Comparison of ENCODE assay signal across 8 cellular contexts in genomic region chr18:80245781-80246655, GRCh38. TPM values are rescaled to one million over a fixed set of nuclear protein-coding genes. Genes with fewer than 3 reads are reported as not detected.
A peak's percentile ranks its signal among the peaks of the same experiment; 100 is the strongest.
DNase-seq lines count a peak whose midpoint lies in the region; ATAC-seq and TF ChIP-seq lines count a peak whose summit lies in the region.

No MANE protein-coding gene starts in this region.

- H3K4me3 ChIP-seq in ascending aorta (peak overlapping the region; percentile 57 to 86), left lung (peak overlapping the region; percentile 66 to 74), upper lobe of left lung (peak overlapping the region; percentile 80 to 84 (median 82)), GM23248 (no peak overlapping the region)

- H3K4me1 ChIP-seq in ascending aorta (peaks cover 0 to 12% of the 10 kb centered on the region in 2 donors), left lung (peaks cover 0 to 18% of the 10 kb centered on the region in 2 donors), upper lobe of left lung (peaks cover 9 to 18% (median 15%) of the 10 kb centered on the region in 4 donors), GM23248 (ENCODE audit: insufficient read depth) (no peaks in the 10 kb centered on the region)

- no peak overlapping the region for H2AFZ ChIP-seq in GM23248

- TF ChIP-seq POLR2A in upper lobe of left lung (IDR thresholded peaks at IDR 0.05): no peak

- H3K27ac ChIP-seq in ascending aorta (no peak overlapping the region), left lung (no peak overlapping the region), upper lobe of left lung (peak overlapping the region in 2 of 4 donors; percentile 26 to 71), GM23248 (no peak overlapping the region)

- no peak for TF ChIP-seq EP300 in upper lobe of left lung (IDR thresholded peaks at IDR 0.05)

- peak; percentile 7 for DNase-seq in stimulated activated CD4-positive, alpha-beta T cell treated with anti-CD3 and anti-CD28 coated beads, Interleukin-15, amount 100 ng/mL, for 24 hours
- no peak for DNase-seq in stimulated activated CD4-positive, alpha-beta T cell treated with anti-CD3 and anti-CD28 coated beads, Interleukin-4, amount 100 ng/mL, for 4 hours
- DNase-seq in ascending aorta (ENCODE audit: low spot score in 2 of 2): no peak
- DNase-seq in left lung: peak in 1 of 2 donors; percentile 80
- peak in 1 of 2 donors; percentile 87 for DNase-seq in upper lobe of left lung
- no peak for DNase-seq in OCI-M1 (lab: John Stamatoyannopoulos, UW)
- no peak for DNase-seq in GM23248
- DNase-seq in T1000 (lab: John Stamatoyannopoulos, UW): no peak

- no peaks in the 10 kb centered on the region for H3F3A ChIP-seq in GM23248 (ENCODE audit: insufficient read depth)

- H3K9me2 ChIP-seq in GM23248 (ENCODE audit: insufficient read depth): no peaks in the 10 kb centered on the region

- H3K79me2 ChIP-seq in GM23248 (ENCODE audit: insufficient read depth): no peaks in the 10 kb centered on the region

- intact Hi-C loops in ascending aorta (cut with DNase I) (no loop called here), left lung (cut with DNase I) (no loop called here)

- no peak overlapping the region for H3K4me2 ChIP-seq in GM23248 (ENCODE audit: unreplicated experiment)

- H3K27me3 ChIP-seq in ascending aorta (no peaks in the 10 kb centered on the region), left lung (peaks cover 4 to 44% of the 10 kb centered on the region in 2 donors), upper lobe of left lung (peaks cover 0 to 13% (median 4%) of the 10 kb centered on the region in 4 donors), GM23248 (replicated peaks; ENCODE audit: insufficient read depth) (no peaks in the 10 kb centered on the region)

- ATAC-seq in left lung (peak; percentile 16), upper lobe of left lung (ENCODE audit: low FRiP score in 2 of 2) (peak in 1 of 2 donors; percentile 1)

- TF ChIP-seq CTCF in ascending aorta (IDR thresholded peaks at IDR 0.05): no peak
- no peak for TF ChIP-seq CTCF in left lung (IDR thresholded peaks at IDR 0.05)
- TF ChIP-seq CTCF in upper lobe of left lung (IDR thresholded peaks at IDR 0.05): no peak

- WGBS in upper lobe of left lung, 2 donors: 28 to 48% methylated on average over 2 to 36 of the region's 54 CpGs
- WGBS in GM23248 (ENCODE audit: low coverage in 1 of 2, low lambda C conversion rate in 2 of 2, missing lambda C conversion rate in 2 of 2), 2 experiments: 29 to 43% methylated on average over 33 to 50 of the region's 54 CpGs

- H3K9ac ChIP-seq in GM23248: no peak overlapping the region

- in situ Hi-C loops in GM23248 (cut with MboI): no loop called here

- no peaks in the 10 kb centered on the region for H3K9me3 ChIP-seq in ascending aorta
- no peaks in the 10 kb centered on the region for H3K9me3 ChIP-seq in left lung
- H3K9me3 ChIP-seq in upper lobe of left lung: no peaks in the 10 kb centered on the region
- no peaks in the 10 kb centered on the region for H3K9me3 ChIP-seq in GM23248 (ENCODE audit: low read depth)

- H4K20me1 ChIP-seq in GM23248 (ENCODE audit: insufficient read depth): no peaks in the 10 kb centered on the region

- H3K36me3 ChIP-seq in ascending aorta (no peaks in the 10 kb centered on the region), left lung (no peaks in the 10 kb centered on the region), upper lobe of left lung (no peaks in the 10 kb centered on the region), GM23248 (ENCODE audit: low read depth) (no peaks in the 10 kb centered on the region)

RNA-seq across cellular contexts. Expression of gene PARD6G, which starts 1.3 kb away (rescaled TPM):
- total RNA-seq in ascending aorta (7.9 TPM), left lung (1 to 10 TPM; 6.9 to 7.1 TPM), upper lobe of left lung (1 to 10 TPM; 1.4 to 6.1 (median 3.5) TPM)
- total RNA-seq in GM23248 (2014; rRNA removed; shearing (Covaris generic)): 0.22 TPM in 1 of 2 replicates, not detected in the other
- polyA plus RNA-seq in GM23248 (2016; fragmentation: Nextera tagmentation; extraction: Ambion mirVana): 0.42 and 0.53 TPM in 2 replicates
